ENCODE assay signal across 1 cellular context in the genomic region with DNA sequence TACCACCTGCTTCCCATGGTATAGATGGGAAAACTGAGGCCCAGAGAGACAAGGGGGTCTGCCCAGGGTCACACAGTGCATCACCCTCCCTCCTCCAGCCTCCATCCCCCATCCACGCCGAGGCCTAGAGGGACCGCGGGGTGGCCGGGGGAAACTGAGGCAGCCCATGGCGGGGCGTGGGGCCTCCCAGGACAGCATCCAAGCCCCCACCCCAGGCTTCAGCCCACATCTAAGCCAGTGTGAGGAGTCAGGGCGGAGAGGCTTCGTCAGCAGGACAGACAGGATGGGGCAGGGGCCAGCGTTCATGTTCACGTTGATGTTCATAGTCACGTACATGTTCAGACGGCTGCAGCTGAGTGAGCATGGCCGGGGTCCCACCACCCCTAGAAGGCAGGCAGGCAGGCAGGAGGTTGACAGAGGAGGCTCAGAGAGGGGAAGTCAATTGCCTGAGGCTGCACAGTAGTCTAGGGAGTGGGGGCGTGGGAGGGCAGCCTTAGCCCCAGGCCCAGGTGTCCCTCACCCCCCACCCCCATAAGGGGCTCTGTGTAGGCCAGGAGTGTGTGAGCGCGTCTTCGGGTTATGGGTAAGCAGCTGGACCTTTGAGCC.
TF ChIP-seq lines count a peak whose summit lies in the region.

No MANE protein-coding gene starts in this region.

TF ChIP-seq in GM23338, 12 proteins besides CTCF, POLR2A, EP300 and RAD21:
- TF ChIP-seq, protein P1, sequence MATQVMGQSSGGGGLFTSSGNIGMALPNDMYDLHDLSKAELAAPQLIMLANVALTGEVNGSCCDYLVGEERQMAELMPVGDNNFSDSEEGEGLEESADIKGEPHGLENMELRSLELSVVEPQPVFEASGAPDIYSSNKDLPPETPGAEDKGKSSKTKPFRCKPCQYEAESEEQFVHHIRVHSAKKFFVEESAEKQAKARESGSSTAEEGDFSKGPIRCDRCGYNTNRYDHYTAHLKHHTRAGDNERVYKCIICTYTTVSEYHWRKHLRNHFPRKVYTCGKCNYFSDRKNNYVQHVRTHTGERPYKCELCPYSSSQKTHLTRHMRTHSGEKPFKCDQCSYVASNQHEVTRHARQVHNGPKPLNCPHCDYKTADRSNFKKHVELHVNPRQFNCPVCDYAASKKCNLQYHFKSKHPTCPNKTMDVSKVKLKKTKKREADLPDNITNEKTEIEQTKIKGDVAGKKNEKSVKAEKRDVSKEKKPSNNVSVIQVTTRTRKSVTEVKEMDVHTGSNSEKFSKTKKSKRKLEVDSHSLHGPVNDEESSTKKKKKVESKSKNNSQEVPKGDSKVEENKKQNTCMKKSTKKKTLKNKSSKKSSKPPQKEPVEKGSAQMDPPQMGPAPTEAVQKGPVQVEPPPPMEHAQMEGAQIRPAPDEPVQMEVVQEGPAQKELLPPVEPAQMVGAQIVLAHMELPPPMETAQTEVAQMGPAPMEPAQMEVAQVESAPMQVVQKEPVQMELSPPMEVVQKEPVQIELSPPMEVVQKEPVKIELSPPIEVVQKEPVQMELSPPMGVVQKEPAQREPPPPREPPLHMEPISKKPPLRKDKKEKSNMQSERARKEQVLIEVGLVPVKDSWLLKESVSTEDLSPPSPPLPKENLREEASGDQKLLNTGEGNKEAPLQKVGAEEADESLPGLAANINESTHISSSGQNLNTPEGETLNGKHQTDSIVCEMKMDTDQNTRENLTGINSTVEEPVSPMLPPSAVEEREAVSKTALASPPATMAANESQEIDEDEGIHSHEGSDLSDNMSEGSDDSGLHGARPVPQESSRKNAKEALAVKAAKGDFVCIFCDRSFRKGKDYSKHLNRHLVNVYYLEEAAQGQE (IDR thresholded peaks at IDR 0.05; ENCODE audit: unreplicated experiment): no peak
- TF ChIP-seq, protein P2, sequence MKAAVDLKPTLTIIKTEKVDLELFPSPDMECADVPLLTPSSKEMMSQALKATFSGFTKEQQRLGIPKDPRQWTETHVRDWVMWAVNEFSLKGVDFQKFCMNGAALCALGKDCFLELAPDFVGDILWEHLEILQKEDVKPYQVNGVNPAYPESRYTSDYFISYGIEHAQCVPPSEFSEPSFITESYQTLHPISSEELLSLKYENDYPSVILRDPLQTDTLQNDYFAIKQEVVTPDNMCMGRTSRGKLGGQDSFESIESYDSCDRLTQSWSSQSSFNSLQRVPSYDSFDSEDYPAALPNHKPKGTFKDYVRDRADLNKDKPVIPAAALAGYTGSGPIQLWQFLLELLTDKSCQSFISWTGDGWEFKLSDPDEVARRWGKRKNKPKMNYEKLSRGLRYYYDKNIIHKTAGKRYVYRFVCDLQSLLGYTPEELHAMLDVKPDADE (IDR thresholded peaks at IDR 0.05): no peak
- TF ChIP-seq, protein P3, sequence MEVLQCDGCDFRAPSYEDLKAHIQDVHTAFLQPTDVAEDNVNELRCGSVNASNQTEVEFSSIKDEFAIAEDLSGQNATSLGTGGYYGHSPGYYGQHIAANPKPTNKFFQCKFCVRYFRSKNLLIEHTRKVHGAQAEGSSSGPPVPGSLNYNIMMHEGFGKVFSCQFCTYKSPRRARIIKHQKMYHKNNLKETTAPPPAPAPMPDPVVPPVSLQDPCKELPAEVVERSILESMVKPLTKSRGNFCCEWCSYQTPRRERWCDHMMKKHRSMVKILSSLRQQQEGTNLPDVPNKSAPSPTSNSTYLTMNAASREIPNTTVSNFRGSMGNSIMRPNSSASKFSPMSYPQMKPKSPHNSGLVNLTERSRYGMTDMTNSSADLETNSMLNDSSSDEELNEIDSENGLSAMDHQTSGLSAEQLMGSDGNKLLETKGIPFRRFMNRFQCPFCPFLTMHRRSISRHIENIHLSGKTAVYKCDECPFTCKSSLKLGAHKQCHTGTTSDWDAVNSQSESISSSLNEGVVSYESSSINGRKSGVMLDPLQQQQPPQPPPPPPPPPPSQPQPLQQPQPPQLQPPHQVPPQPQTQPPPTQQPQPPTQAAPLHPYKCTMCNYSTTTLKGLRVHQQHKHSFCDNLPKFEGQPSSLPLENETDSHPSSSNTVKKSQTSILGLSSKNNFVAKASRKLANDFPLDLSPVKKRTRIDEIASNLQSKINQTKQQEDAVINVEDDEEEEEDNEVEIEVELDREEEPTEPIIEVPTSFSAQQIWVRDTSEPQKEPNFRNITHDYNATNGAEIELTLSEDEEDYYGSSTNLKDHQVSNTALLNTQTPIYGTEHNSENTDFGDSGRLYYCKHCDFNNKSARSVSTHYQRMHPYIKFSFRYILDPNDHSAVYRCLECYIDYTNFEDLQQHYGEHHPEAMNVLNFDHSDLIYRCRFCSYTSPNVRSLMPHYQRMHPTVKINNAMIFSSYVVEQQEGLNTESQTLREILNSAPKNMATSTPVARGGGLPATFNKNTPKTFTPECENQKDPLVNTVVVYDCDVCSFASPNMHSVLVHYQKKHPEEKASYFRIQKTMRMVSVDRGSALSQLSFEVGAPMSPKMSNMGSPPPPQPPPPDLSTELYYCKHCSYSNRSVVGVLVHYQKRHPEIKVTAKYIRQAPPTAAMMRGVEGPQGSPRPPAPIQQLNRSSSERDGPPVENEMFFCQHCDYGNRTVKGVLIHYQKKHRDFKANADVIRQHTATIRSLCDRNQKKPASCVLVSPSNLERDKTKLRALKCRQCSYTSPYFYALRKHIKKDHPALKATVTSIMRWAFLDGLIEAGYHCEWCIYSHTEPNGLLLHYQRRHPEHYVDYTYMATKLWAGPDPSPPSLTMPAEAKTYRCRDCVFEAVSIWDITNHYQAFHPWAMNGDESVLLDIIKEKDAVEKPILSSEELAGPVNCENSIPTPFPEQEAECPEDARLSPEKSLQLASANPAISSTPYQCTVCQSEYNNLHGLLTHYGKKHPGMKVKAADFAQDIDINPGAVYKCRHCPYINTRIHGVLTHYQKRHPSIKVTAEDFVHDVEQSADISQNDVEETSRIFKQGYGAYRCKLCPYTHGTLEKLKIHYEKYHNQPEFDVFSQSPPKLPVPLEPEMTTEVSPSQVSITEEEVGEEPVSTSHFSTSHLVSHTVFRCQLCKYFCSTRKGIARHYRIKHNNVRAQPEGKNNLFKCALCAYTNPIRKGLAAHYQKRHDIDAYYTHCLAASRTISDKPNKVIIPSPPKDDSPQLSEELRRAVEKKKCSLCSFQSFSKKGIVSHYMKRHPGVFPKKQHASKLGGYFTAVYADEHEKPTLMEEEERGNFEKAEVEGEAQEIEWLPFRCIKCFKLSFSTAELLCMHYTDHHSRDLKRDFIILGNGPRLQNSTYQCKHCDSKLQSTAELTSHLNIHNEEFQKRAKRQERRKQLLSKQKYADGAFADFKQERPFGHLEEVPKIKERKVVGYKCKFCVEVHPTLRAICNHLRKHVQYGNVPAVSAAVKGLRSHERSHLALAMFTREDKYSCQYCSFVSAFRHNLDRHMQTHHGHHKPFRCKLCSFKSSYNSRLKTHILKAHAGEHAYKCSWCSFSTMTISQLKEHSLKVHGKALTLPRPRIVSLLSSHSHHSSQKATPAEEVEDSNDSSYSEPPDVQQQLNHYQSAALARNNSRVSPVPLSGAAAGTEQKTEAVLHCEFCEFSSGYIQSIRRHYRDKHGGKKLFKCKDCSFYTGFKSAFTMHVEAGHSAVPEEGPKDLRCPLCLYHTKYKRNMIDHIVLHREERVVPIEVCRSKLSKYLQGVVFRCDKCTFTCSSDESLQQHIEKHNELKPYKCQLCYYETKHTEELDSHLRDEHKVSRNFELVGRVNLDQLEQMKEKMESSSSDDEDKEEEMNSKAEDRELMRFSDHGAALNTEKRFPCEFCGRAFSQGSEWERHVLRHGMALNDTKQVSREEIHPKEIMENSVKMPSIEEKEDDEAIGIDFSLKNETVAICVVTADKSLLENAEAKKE (CRISPR knock-in tag; IDR thresholded peaks at IDR 0.05): no peak
- TF ChIP-seq EZH2phosphoT487 (IDR thresholded peaks at IDR 0.05; ENCODE audit: unreplicated experiment): no peak
- no peak for TF ChIP-seq EZH2 (IDR thresholded peaks at IDR 0.05; ENCODE audit: low read depth, unreplicated experiment)
- no peak for TF ChIP-seq ZNF114 (CRISPR knock-in tag; IDR thresholded peaks at IDR 0.05)
- TF ChIP-seq ZNF331 (CRISPR knock-in tag; IDR thresholded peaks at IDR 0.05; ENCODE audit: low read depth): no peak
- TF ChIP-seq POLR2AphosphoS5 (IDR thresholded peaks at IDR 0.05; ENCODE audit: low read depth): no peak
- TF ChIP-seq CREB1 (CRISPR knock-in tag; IDR thresholded peaks at IDR 0.05; ENCODE audit: low read depth): no peak
